Comparison of ENCODE assay signal across 9 cellular contexts in genomic region chrX:136708348-136708747, GRCh38.
DNase-seq lines count a peak whose midpoint lies in the region; ATAC-seq, FAIRE-seq and TF ChIP-seq lines count a peak whose summit lies in the region.
"Had no signal": no experiment of that assay in that cellular context is flagged by ENCODE, and none has a peak within 500 bp of the region (broad histone marks: within the 10 kb centered on the region; RNA-seq: fewer than 3 reads in every experiment).

No MANE protein-coding gene starts in this region.

- no peak for DNase-seq in activated CD4-positive, alpha-beta memory T cell treated with anti-CD3 and anti-CD28 coated beads for 36 hours
- no peak for DNase-seq in activated CD4-positive, alpha-beta memory T cell treated with anti-CD3 and anti-CD28 coated beads, Interleukin-2, amount 10 ng/mL, durations not matched to agents 7 days and 5 days
- DNase-seq in K562 (ENCODE audit: extremely low read depth in 1 of 4, low spot score in 3 of 4): peak in 3 of 4 experiments; percentile 8 to 14 (median 14)
- no peak for DNase-seq in progenitor cell of endocrine pancreas (ENCODE audit: low spot score, unreplicated experiment)
- no peak for DNase-seq in HuH-7.5 (ENCODE audit: low spot score)
- no peak for DNase-seq in NCI-H2171 (lab: John Stamatoyannopoulos, UW)
- DNase-seq: activated CD4-positive, alpha-beta T cell treated with anti-CD3 and anti-CD28 coated beads for 4 hours had no signal

- H3K9me3 ChIP-seq in K562 (replicated peaks; ENCODE audit: control insufficient read depth, insufficient read depth, low read depth, low read length): no peaks in the 10 kb centered on the region

- H3K79me2 ChIP-seq in K562 (ENCODE audit: control insufficient read depth, insufficient read depth, low read length): no peaks in the 10 kb centered on the region

- no peaks in the 10 kb centered on the region for H4K20me1 ChIP-seq in K562 (replicated peaks; ENCODE audit: control insufficient read depth, insufficient read depth, low read length)

- H3K4me2 ChIP-seq in K562 (ENCODE audit: insufficient read depth, low read length): no peak overlapping the region

- ATAC-seq in HG03558 (IDR thresholded peaks at IDR 0.05; ENCODE audit: extremely low read depth, unreplicated experiment) (peak; percentile 42), K562 (peak; percentile 82), HG02870 (IDR thresholded peaks at IDR 0.05; ENCODE audit: unreplicated experiment) (no peak)

- no peak overlapping the region for H3K4me3 ChIP-seq in K562

- no peak overlapping the region for H3K9ac ChIP-seq in K562 (ENCODE audit: insufficient read depth in 1 of 2, low read depth in 2 of 2, low read length in 2 of 2)

- TF ChIP-seq EP300 in K562 (IDR thresholded peaks at IDR 0.05; ENCODE audit: low read length): no peak

- CTCF ChIA-PET in activated CD4-positive, alpha-beta memory T cell treated with anti-CD3 and anti-CD28 coated beads for 36 hours (lab: Charles Lee): interaction anchor here (0.5 to 1.7 kb wide), 14 partner anchors 10 to 238 kb away, joined by 3 to 11 read pairs (median 4); no protein-coding TSS in a partner anchor
- CTCF ChIA-PET in activated CD4-positive, alpha-beta memory T cell treated with anti-CD3 and anti-CD28 coated beads, Interleukin-2, amount 10 ng/mL, durations not matched to agents 7 days and 5 days (lab: Charles Lee): interaction anchor here (0.5 to 3.8 kb wide), 7 partner anchors 12 to 233 kb away, joined by 3 to 23 read pairs (median 4); no protein-coding TSS in a partner anchor
- CTCF ChIA-PET in K562 (lab: Yijun Ruan, JAX; ENCODE audit: low intra/inter-chr PET ratio): interaction anchor here (0.6 kb wide), 2 partner anchors 56 to 82 kb away, joined by 3 to 4 read pairs; no protein-coding TSS in a partner anchor

- no peaks in the 10 kb centered on the region for H3K27me3 Mint-ChIP-seq in activated CD4-positive, alpha-beta memory T cell treated with anti-CD3 and anti-CD28 coated beads for 36 hours
- no peaks in the 10 kb centered on the region for H3K27me3 Mint-ChIP-seq in activated CD4-positive, alpha-beta memory T cell treated with anti-CD3 and anti-CD28 coated beads, Interleukin-2, amount 10 ng/mL, durations not matched to agents 7 days and 5 days
- no peaks in the 10 kb centered on the region for H3K27me3 Mint-ChIP-seq in progenitor cell of endocrine pancreas

- peaks cover 48% of the 10 kb centered on the region for H3K4me1 Mint-ChIP-seq in activated CD4-positive, alpha-beta memory T cell treated with anti-CD3 and anti-CD28 coated beads for 36 hours (ENCODE audit: low read depth)
- peaks cover 33% of the 10 kb centered on the region for H3K4me1 Mint-ChIP-seq in activated CD4-positive, alpha-beta memory T cell treated with anti-CD3 and anti-CD28 coated beads, Interleukin-2, amount 10 ng/mL, durations not matched to agents 7 days and 5 days
- no peaks in the 10 kb centered on the region for H3K4me1 Mint-ChIP-seq in progenitor cell of endocrine pancreas (ENCODE audit: low read depth)

- H3K9me3 Mint-ChIP-seq in activated CD4-positive, alpha-beta memory T cell treated with anti-CD3 and anti-CD28 coated beads for 36 hours: no peaks in the 10 kb centered on the region
- no peaks in the 10 kb centered on the region for H3K9me3 Mint-ChIP-seq in activated CD4-positive, alpha-beta memory T cell treated with anti-CD3 and anti-CD28 coated beads, Interleukin-2, amount 10 ng/mL, durations not matched to agents 7 days and 5 days
- H3K9me3 Mint-ChIP-seq in progenitor cell of endocrine pancreas (ENCODE audit: low read depth): peaks cover 3% of the 10 kb centered on the region

- H3K4me1 ChIP-seq in K562 (replicated peaks in 1 of 2; ENCODE audit: control insufficient read depth in 2 of 2, insufficient read depth in 2 of 2, low read length in 2 of 2): no peaks in the 10 kb centered on the region; a peak in 2 of 5 replicates

- peaks cover 24% of the 10 kb centered on the region for H3K36me3 Mint-ChIP-seq in activated CD4-positive, alpha-beta memory T cell treated with anti-CD3 and anti-CD28 coated beads for 36 hours
- peaks cover 52% of the 10 kb centered on the region for H3K36me3 Mint-ChIP-seq in activated CD4-positive, alpha-beta memory T cell treated with anti-CD3 and anti-CD28 coated beads, Interleukin-2, amount 10 ng/mL, durations not matched to agents 7 days and 5 days (ENCODE audit: low read depth)
- no peaks in the 10 kb centered on the region for H3K36me3 Mint-ChIP-seq in progenitor cell of endocrine pancreas (ENCODE audit: insufficient read depth)

- in situ Hi-C loops in K562 (cut with MboI): no loop called here

- 50% methylated on average over 1 of the region's 1 CpG for WGBS in K562 (ENCODE audit: insufficient coverage, low coverage, missing lambda C conversion rate)

- H3K27ac ChIP-seq in K562 (ENCODE audit: extremely low read depth, low read depth, low read length): no peak overlapping the region

- peak overlapping the region; percentile 67 for H3K27ac Mint-ChIP-seq in activated CD4-positive, alpha-beta memory T cell treated with anti-CD3 and anti-CD28 coated beads for 36 hours
- no peak overlapping the region for H3K27ac Mint-ChIP-seq in activated CD4-positive, alpha-beta memory T cell treated with anti-CD3 and anti-CD28 coated beads, Interleukin-2, amount 10 ng/mL, durations not matched to agents 7 days and 5 days
- no peak overlapping the region for H3K27ac Mint-ChIP-seq in progenitor cell of endocrine pancreas

- no TSS peak for BruUV-seq in K562 (replicated peaks; lab: Mats Ljungman, UMichigan)

- no peaks in the 10 kb centered on the region for H3K9me1 ChIP-seq in K562 (ENCODE audit: control insufficient read depth, insufficient read depth, low read length)

- intact Hi-C loops in activated CD4-positive, alpha-beta memory T cell treated with anti-CD3 and anti-CD28 coated beads for 36 hours (cut with micrococcal nuclease): no loop called here
- intact Hi-C loops in K562 (cut with micrococcal nuclease): no loop called here

- peak; percentile 51 for FAIRE-seq in K562 (lab: Jason Lieb, UNC)

- POLR2A ChIA-PET in activated CD4-positive, alpha-beta memory T cell treated with anti-CD3 and anti-CD28 coated beads for 36 hours (lab: Charles Lee): interaction anchor here (0.6 kb wide), 1 partner anchor 762 kb away, joined by 3 read pairs; no protein-coding TSS in a partner anchor
- POLR2A ChIA-PET in activated CD4-positive, alpha-beta memory T cell treated with anti-CD3 and anti-CD28 coated beads, Interleukin-2, amount 10 ng/mL, durations not matched to agents 7 days and 5 days (lab: Charles Lee): interaction anchor here (0.6 kb wide), 1 partner anchor 212 kb away, joined by 3 read pairs; no protein-coding TSS in a partner anchor
- POLR2A ChIA-PET in K562 (lab: Yijun Ruan, JAX): interaction anchor here (1.0 kb wide), 1 partner anchor 11 kb away, joined by 4 read pairs; no protein-coding TSS in a partner anchor

- no peak for TF ChIP-seq POLR2A in K562 (conservative IDR thresholded peaks at IDR 0.05)

- TF ChIP-seq CTCF in K562 (IDR thresholded peaks at IDR 0.05 in 2 of 3, conservative IDR thresholded peaks at IDR 0.05 in 1 of 3; ENCODE audit: insufficient read depth in 2 of 3, low read depth in 1 of 3, low read length in 3 of 3) (peak; percentile 33 to 45 (median 39); a peak in 4 of 6 replicates), progenitor cell of endocrine pancreas (IDR thresholded peaks at IDR 0.05; ENCODE audit: unreplicated experiment) (peak; percentile 42)

- H3K4me3 Mint-ChIP-seq in activated CD4-positive, alpha-beta memory T cell treated with anti-CD3 and anti-CD28 coated beads for 36 hours: no peak overlapping the region
- no peak overlapping the region for H3K4me3 Mint-ChIP-seq in activated CD4-positive, alpha-beta memory T cell treated with anti-CD3 and anti-CD28 coated beads, Interleukin-2, amount 10 ng/mL, durations not matched to agents 7 days and 5 days
- H3K4me3 Mint-ChIP-seq in progenitor cell of endocrine pancreas (ENCODE audit: low read depth): no peak overlapping the region

- no peak overlapping the region for H2AFZ ChIP-seq in K562 (ENCODE audit: low read depth, low read length)

- no peaks in the 10 kb centered on the region for H3K27me3 ChIP-seq in K562 (ENCODE audit: control insufficient read depth in 2 of 2, insufficient read depth in 2 of 2, low read length in 2 of 2)

- no peaks in the 10 kb centered on the region for H3K36me3 ChIP-seq in K562 (ENCODE audit: control insufficient read depth, insufficient read depth, low read length)

- peak in 1 of 2 experiments; percentile 36; a peak in 2 of 4 replicates for TF ChIP-seq RAD21 in K562 (CRISPR knock-in tag; conservative IDR thresholded peaks at IDR 0.05 in 1 of 2, IDR thresholded peaks at IDR 0.05 in 1 of 2)

TF ChIP-seq in K562, 482 proteins besides CTCF, POLR2A, EP300 and RAD21:
- TF ChIP-seq NFRKB (IDR thresholded peaks at IDR 0.05; ENCODE audit: low read depth) (no peak), C11orf30 (IDR thresholded peaks at IDR 0.05; ENCODE audit: low read depth) (0 out of 2 replicates have a peak, but pooled peaks have one; percentile 29), ZNF316 (IDR thresholded peaks at IDR 0.05) (peak; percentile 63; the same call in 1 of the 2 replicates), PCBP2 (IDR thresholded peaks at IDR 0.05; ENCODE audit: low read depth, low read length, poor library complexity, severe bottlenecking) (no peak)

Comparison
In these comparisons a context has a peak if more than half of its experiments do, and no peak if none do; other contexts are left out.
1. DNase-seq: peak in K562 (3 of 4); none in activated CD4-positive, alpha-beta memory T cell treated with anti-CD3 and anti-CD28 coated beads for 36 hours (single experiment), activated CD4-positive, alpha-beta memory T cell treated with anti-CD3 and anti-CD28 coated beads, Interleukin-2, amount 10 ng/mL, durations not matched to agents 7 days and 5 days (single experiment), progenitor cell of endocrine pancreas (single experiment), HuH-7.5 (single experiment) and NCI-H2171 (single experiment).